In genomic region chr16:10172848-10173655, GRCh38 we compare ENCODE assay signal across 16 cellular contexts. TPM values are rescaled to one million over a fixed set of nuclear protein-coding genes. Genes with fewer than 3 reads are reported as not detected.
DNase-seq lines count a peak whose midpoint lies in the region; ATAC-seq, FAIRE-seq and TF ChIP-seq lines count a peak whose summit lies in the region.
"Had no signal": no experiment of that assay in that cellular context is flagged by ENCODE, and none has a peak within 500 bp of the region (broad histone marks: within the 10 kb centered on the region; RNA-seq: fewer than 3 reads in every experiment).

No MANE protein-coding gene starts in this region.

- TF ChIP-seq CTCF in WTC11 (IDR thresholded peaks at IDR 0.05) (no peak), keratinocyte (optimal IDR thresholded peaks at IDR 0.05 in 1 of 3, IDR thresholded peaks at IDR 0.05 in 1 of 3, conservative IDR thresholded peaks at IDR 0.05 in 1 of 3; ENCODE audit: extremely low read depth in 1 of 3, insufficient read depth in 2 of 3, low read length in 3 of 3) (no peak), transverse colon (IDR thresholded peaks at IDR 0.05) (no peak), right lobe of liver (IDR thresholded peaks at IDR 0.05) (no peak)

- no peak overlapping the region for H3K4me2 ChIP-seq in keratinocyte (ENCODE audit: control insufficient read depth, extremely low read depth, insufficient read depth, low read depth, low read length)

- intact Hi-C loops in transverse colon (cut with DNase I; ENCODE audit: low total_unique reads) = no loop called here
- intact Hi-C loops in right lobe of liver (cut with DNase I) = no loop called here

- CTCF ChIA-PET in WTC11 (lab: Charles Lee) = interaction anchor here (0.6 kb wide), 1 partner anchor 1443 kb away, joined by 4 read pairs; no protein-coding TSS in a partner anchor

- peaks cover 12% of the 10 kb centered on the region for H3K4me1 Mint-ChIP-seq in WTC11
- H3K4me1 Mint-ChIP-seq: activated B cell treated with CpG ODN at 0.5 μM for 24 hours had no signal

- POLR2A ChIA-PET in WTC11 (lab: Charles Lee) = no interaction called here

- no peak overlapping the region for H3K9ac ChIP-seq in keratinocyte (ENCODE audit: control insufficient read depth, extremely low read depth, insufficient read depth, low read length)
- H3K9ac ChIP-seq: parathyroid adenoma had no signal

- TF ChIP-seq EP300 in transverse colon (IDR thresholded peaks at IDR 0.05; ENCODE audit: low read depth) = no peak

- no peak overlapping the region for H3K27ac ChIP-seq in keratinocyte (ENCODE audit: control insufficient read depth, insufficient read depth, low read length)
- H3K27ac ChIP-seq in transverse colon = no peak overlapping the region
- no peak overlapping the region for H3K27ac ChIP-seq in right lobe of liver
- H3K27ac ChIP-seq: foreskin keratinocyte, parathyroid adenoma, thoracic aorta had no signal

- TF ChIP-seq POLR2A in transverse colon (IDR thresholded peaks at IDR 0.05) (no peak), right lobe of liver (IDR thresholded peaks at IDR 0.05) (no peak)

- H3K27me3 ChIP-seq in keratinocyte (ENCODE audit: control insufficient read depth, extremely low read depth, insufficient read depth, low read length) = no peaks in the 10 kb centered on the region
- H3K27me3 ChIP-seq in transverse colon = no peaks in the 10 kb centered on the region
- H3K27me3 ChIP-seq in right lobe of liver = no peaks in the 10 kb centered on the region
- H3K27me3 ChIP-seq: foreskin keratinocyte had no signal

- no peak overlapping the region for H2AFZ ChIP-seq in keratinocyte (ENCODE audit: control insufficient read depth, low read length)
- H2AFZ ChIP-seq: parathyroid adenoma had no signal

- H3K9me3 ChIP-seq in keratinocyte (ENCODE audit: control insufficient read depth, low read depth, low read length) = no peaks in the 10 kb centered on the region
- H3K9me3 ChIP-seq in transverse colon = no peaks in the 10 kb centered on the region
- no peaks in the 10 kb centered on the region for H3K9me3 ChIP-seq in right lobe of liver
- H3K9me3 ChIP-seq: thoracic aorta had no signal

- peaks cover 6% of the 10 kb centered on the region; the same call in 1 of the 2 replicates for H3K36me3 Mint-ChIP-seq in WTC11

- no peaks in the 10 kb centered on the region for H3K9me1 ChIP-seq in keratinocyte (ENCODE audit: control insufficient read depth, extremely low read depth, insufficient read depth, low read length)

- FAIRE-seq in keratinocyte (lab: Jason Lieb, UNC) = no peak

- peaks cover 19% of the 10 kb centered on the region for H3K9me3 Mint-ChIP-seq in WTC11
- H3K9me3 Mint-ChIP-seq: activated B cell treated with CpG ODN at 0.5 μM for 24 hours; effector memory CD8-positive, alpha-beta T cell had no signal

- H3K27ac Mint-ChIP-seq in WTC11 = 0 out of 2 replicates have a peak overlapping the region, but pooled peaks have one; percentile 23
- H3K27ac Mint-ChIP-seq: activated B cell treated with CpG ODN at 0.5 μM for 24 hours; effector memory CD8-positive, alpha-beta T cell had no signal

- no peaks in the 10 kb centered on the region for H3K79me2 ChIP-seq in keratinocyte (ENCODE audit: control insufficient read depth, insufficient read depth, low read length)
- H3K79me2 ChIP-seq: parathyroid adenoma had no signal

- WGBS in transverse colon (ENCODE audit: low coverage in 1 of 2), 2 donors = 78 to 87% methylated on average over 7 to 16 of the region's 16 CpGs
- 73% methylated on average over 15 of the region's 16 CpGs for WGBS in right lobe of liver (ENCODE audit: insufficient coverage, low coverage, low lambda C conversion rate, missing lambda C conversion rate)

- H3K4me3 Mint-ChIP-seq in WTC11 = no peak overlapping the region
- H3K4me3 Mint-ChIP-seq: activated B cell treated with CpG ODN at 0.5 μM for 24 hours; effector memory CD8-positive, alpha-beta T cell had no signal

- H3K4me1 ChIP-seq in keratinocyte (ENCODE audit: control insufficient read depth, extremely low read depth, insufficient read depth, low read length) (peaks cover 7% of the 10 kb centered on the region), transverse colon (no peaks in the 10 kb centered on the region), right lobe of liver (no peaks in the 10 kb centered on the region)
- H3K4me1 ChIP-seq: foreskin keratinocyte, parathyroid adenoma had no signal

- H3K4me3 ChIP-seq in keratinocyte (ENCODE audit: control insufficient read depth in 2 of 3, extremely low read depth in 1 of 3, insufficient read depth in 2 of 3, low read depth in 1 of 3, low read length in 3 of 3) (no peak overlapping the region), transverse colon (no peak overlapping the region), right lobe of liver (no peak overlapping the region)
- H3K4me3 ChIP-seq: thoracic aorta had no signal

- in situ Hi-C loops in transverse colon (cut with MboI; ENCODE audit: low pct_ligation_motif_present in 1 of 4, low pct_unique_long_range_greater_than_20kb in 1 of 4, low sequenced_read_pairs in 3 of 4) = loop anchor here in 1 of 4 donors (25.0 kb wide), 1 partner anchor 1011 kb away; no protein-coding TSS in a partner anchor

- dilution Hi-C loops in keratinocyte (cut with MboI; ENCODE audit: extremely low pct_ligation_motif_present, low sequenced_read_pairs) = no loop called here

- DNase-seq in EH (ENCODE audit: low read depth) (peak; percentile 92), WTC11 (ENCODE audit: low spot score) (no peak), keratinocyte (ENCODE audit: low read depth, low spot score) (peak; percentile 11), transverse colon (no peak), NCI-H2029 (lab: John Stamatoyannopoulos, UW) (no peak), DMS153 (lab: John Stamatoyannopoulos, UW) (no peak), right lobe of liver (no peak)
- DNase-seq: activated B cell treated with CpG ODN at 0.5 μM for 24 hours; activated naive CD4-positive, alpha-beta T cell; effector memory CD8-positive, alpha-beta T cell; foreskin keratinocyte; NCI-H2227 treated with DMSO at 0.1 percent for 48 hours had no signal

- no peaks in the 10 kb centered on the region for H3K36me3 ChIP-seq in keratinocyte (ENCODE audit: control insufficient read depth in 2 of 2, extremely low read depth in 1 of 2, insufficient read depth in 2 of 2, low read length in 2 of 2)
- no peaks in the 10 kb centered on the region for H3K36me3 ChIP-seq in transverse colon
- no peaks in the 10 kb centered on the region for H3K36me3 ChIP-seq in right lobe of liver
- H3K36me3 ChIP-seq: thoracic aorta had no signal

- ATAC-seq in HG02885 (IDR thresholded peaks at IDR 0.05; ENCODE audit: poor library complexity, unreplicated experiment) = peak; percentile 59
- ATAC-seq in WTC11 = peak; percentile 39
- ATAC-seq in right lobe of liver = no peak
- ATAC-seq: effector memory CD8-positive, alpha-beta T cell; foreskin keratinocyte; HCT116 had no signal

- peaks cover 3% of the 10 kb centered on the region; the same call in 1 of the 2 replicates for H3K27me3 Mint-ChIP-seq in WTC11 (ENCODE audit: low read depth)

- H4K20me1 ChIP-seq in keratinocyte (ENCODE audit: control insufficient read depth, extremely low read depth, insufficient read depth, low read length) = no peaks in the 10 kb centered on the region

TF ChIP-seq in WTC11, 78 proteins besides CTCF, POLR2A, EP300 and RAD21 (continues in another document):
- TF ChIP-seq SMAD4 (CRISPR knock-in tag; IDR thresholded peaks at IDR 0.05) (no peak), ZNF317 (CRISPR knock-in tag; IDR thresholded peaks at IDR 0.05; ENCODE audit: borderline replicate concordance, low read depth) (no peak), SP1 (CRISPR knock-in tag; conservative IDR thresholded peaks at IDR 0.05) (no peak), NR2C2 (CRISPR knock-in tag; IDR thresholded peaks at IDR 0.05) (no peak), CREB1 (CRISPR knock-in tag; IDR thresholded peaks at IDR 0.05) (no peak), ATF3 (CRISPR knock-in tag; conservative IDR thresholded peaks at IDR 0.05) (no peak), RELA (CRISPR knock-in tag; IDR thresholded peaks at IDR 0.05; ENCODE audit: borderline replicate concordance) (no peak)
- TF ChIP-seq, protein P1, sequence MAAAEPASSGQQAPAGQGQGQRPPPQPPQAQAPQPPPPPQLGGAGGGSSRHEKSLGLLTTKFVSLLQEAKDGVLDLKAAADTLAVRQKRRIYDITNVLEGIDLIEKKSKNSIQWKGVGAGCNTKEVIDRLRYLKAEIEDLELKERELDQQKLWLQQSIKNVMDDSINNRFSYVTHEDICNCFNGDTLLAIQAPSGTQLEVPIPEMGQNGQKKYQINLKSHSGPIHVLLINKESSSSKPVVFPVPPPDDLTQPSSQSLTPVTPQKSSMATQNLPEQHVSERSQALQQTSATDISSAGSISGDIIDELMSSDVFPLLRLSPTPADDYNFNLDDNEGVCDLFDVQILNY (CRISPR knock-in tag; IDR thresholded peaks at IDR 0.05) = no peak
- TF ChIP-seq, protein P2, sequence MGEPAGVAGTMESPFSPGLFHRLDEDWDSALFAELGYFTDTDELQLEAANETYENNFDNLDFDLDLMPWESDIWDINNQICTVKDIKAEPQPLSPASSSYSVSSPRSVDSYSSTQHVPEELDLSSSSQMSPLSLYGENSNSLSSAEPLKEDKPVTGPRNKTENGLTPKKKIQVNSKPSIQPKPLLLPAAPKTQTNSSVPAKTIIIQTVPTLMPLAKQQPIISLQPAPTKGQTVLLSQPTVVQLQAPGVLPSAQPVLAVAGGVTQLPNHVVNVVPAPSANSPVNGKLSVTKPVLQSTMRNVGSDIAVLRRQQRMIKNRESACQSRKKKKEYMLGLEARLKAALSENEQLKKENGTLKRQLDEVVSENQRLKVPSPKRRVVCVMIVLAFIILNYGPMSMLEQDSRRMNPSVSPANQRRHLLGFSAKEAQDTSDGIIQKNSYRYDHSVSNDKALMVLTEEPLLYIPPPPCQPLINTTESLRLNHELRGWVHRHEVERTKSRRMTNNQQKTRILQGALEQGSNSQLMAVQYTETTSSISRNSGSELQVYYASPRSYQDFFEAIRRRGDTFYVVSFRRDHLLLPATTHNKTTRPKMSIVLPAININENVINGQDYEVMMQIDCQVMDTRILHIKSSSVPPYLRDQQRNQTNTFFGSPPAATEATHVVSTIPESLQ (CRISPR knock-in tag; IDR thresholded peaks at IDR 0.05) = no peak

RNA-seq across cellular contexts. Expression of gene GRIN2A, which starts 9.2 kb away (rescaled TPM):
- total RNA-seq in WTC11 (2021) = 3.5 to 4.5 TPM (median 4.0 TPM) in 3 replicates
- polyA plus RNA-seq in keratinocyte = 0.01 TPM in 1 of 3 replicates, not detected in the others
- not detected for polyA plus RNA-seq in keratinocyte (2011; ENCODE audit: low read depth)
- not detected in 2 replicates for polyA plus RNA-seq in keratinocyte (2011; cell fraction: cytosol; rRNA removed)
- 0.01 TPM in 1 of 2 replicates, not detected in the other for polyA plus RNA-seq in keratinocyte (2011; cell fraction: nucleus; rRNA removed)
- polyA plus RNA-seq in keratinocyte (2012; ENCODE audit: low replicate concordance) = not detected in 2 replicates
- 0.19 TPM in 1 of 3 replicates, not detected in the others for polyA minus RNA-seq in keratinocyte
- not detected for polyA minus RNA-seq in keratinocyte (2011; cell fraction: cytosol; rRNA and poly(A)+ RNA removed)
- polyA minus RNA-seq in keratinocyte (2011; cell fraction: nucleus; rRNA and poly(A)+ RNA removed) = 0.54 TPM in 1 of 2 replicates, not detected in the other
- under 1 TPM; 0.14 to 0.37 (median 0.18) TPM for total RNA-seq in transverse colon
- not detected for total RNA-seq in right lobe of liver
- total RNA-seq: foreskin keratinocyte had no signal
- polyA plus RNA-seq: foreskin keratinocyte had no signal

Comparison
In these comparisons a context has a peak if more than half of its experiments do, and no peak if none do; other contexts are left out.
1. DNase-seq: peak in EH (single experiment) and keratinocyte (single experiment); none in WTC11 (single experiment), transverse colon (single experiment), NCI-H2029 (single experiment), DMS153 (single experiment) and right lobe of liver (0 of 3).
2. ATAC-seq: peak in HG02885 (single experiment) and WTC11 (single experiment); none in right lobe of liver (0 of 4).